In genomic region chr4:177250056-177250696, GRCh38 we compare ENCODE assay signal across 8 cellular contexts. TPM values are rescaled to one million over a fixed set of nuclear protein-coding genes. Genes with fewer than 3 reads are reported as not detected.
DNase-seq lines count a peak whose midpoint lies in the region; ATAC-seq and TF ChIP-seq lines count a peak whose summit lies in the region.

No MANE protein-coding gene starts in this region.

- CTCF ChIA-PET in activated naive CD4-positive, alpha-beta T cell treated with anti-CD3 and anti-CD28 coated beads for 36 hours (lab: Charles Lee), result interaction anchor here (0.6 to 3.6 kb wide), 27 partner anchors 11 to 504 kb away, joined by 3 to 29 read pairs (median 4); partner anchors contain the start of genes AGA and NEIL3

- DNase-seq in DND-41, result peak; percentile 92
- DNase-seq in HuH-7 (ENCODE audit: low spot score), result peak; percentile 56
- peak; percentile 67 for DNase-seq in SK-N-DZ (ENCODE audit: low spot score)
- peak; percentile 77 for DNase-seq in activated naive CD4-positive, alpha-beta T cell treated with anti-CD3 and anti-CD28 coated beads for 36 hours
- peak; percentile 81 for DNase-seq in Right ventricle myocardium inferior (ENCODE audit: missing footprints)
- DNase-seq in posterior vena cava (ENCODE audit: low spot score), result peak; percentile 87
- no peak for DNase-seq in vagina (ENCODE audit: extremely low spot score in 2 of 2)

- H3K4me3 Mint-ChIP-seq in activated naive CD4-positive, alpha-beta T cell treated with anti-CD3 and anti-CD28 coated beads for 36 hours, result no peak overlapping the region

- peaks cover 8% of the 10 kb centered on the region for H3K27me3 Mint-ChIP-seq in activated naive CD4-positive, alpha-beta T cell treated with anti-CD3 and anti-CD28 coated beads for 36 hours (ENCODE audit: low read depth)

- no peaks in the 10 kb centered on the region for H3K36me3 Mint-ChIP-seq in activated naive CD4-positive, alpha-beta T cell treated with anti-CD3 and anti-CD28 coated beads for 36 hours (ENCODE audit: low read depth)

- H2AFZ ChIP-seq in DND-41 (ENCODE audit: low read depth, low read length), result peak overlapping the region; percentile 94

- H3K27ac Mint-ChIP-seq in activated naive CD4-positive, alpha-beta T cell treated with anti-CD3 and anti-CD28 coated beads for 36 hours, result no peak overlapping the region

- H3K27ac ChIP-seq in DND-41 (ENCODE audit: low read length) (peak overlapping the region; percentile 89), vagina (no peak overlapping the region)

- H3K4me3 ChIP-seq in DND-41 (ENCODE audit: low read depth in 1 of 2, low read length in 2 of 2) (peak overlapping the region in 1 of 2 experiments; percentile 44; a peak in 2 of 4 replicates), vagina (no peak overlapping the region)

- peak overlapping the region; percentile 48 for H3K9ac ChIP-seq in DND-41 (ENCODE audit: low read depth, low read length)

- no peaks in the 10 kb centered on the region for H4K20me1 ChIP-seq in DND-41 (ENCODE audit: insufficient read depth, low read length)

- peak overlapping the region; percentile 71 for H3K4me2 ChIP-seq in DND-41 (ENCODE audit: insufficient read depth, low read length)

- H3K4me1 ChIP-seq in DND-41 (ENCODE audit: insufficient read depth, low read length) (peaks cover 49% of the 10 kb centered on the region), vagina (no peaks in the 10 kb centered on the region)

- H3K79me2 ChIP-seq in DND-41 (ENCODE audit: insufficient read depth, low read length), result peaks cover 17% of the 10 kb centered on the region

- TF ChIP-seq CTCF in DND-41 (IDR thresholded peaks at IDR 0.05; ENCODE audit: borderline replicate concordance, extremely low read depth, low read length, poor library complexity, severe bottlenecking), result peak; percentile 100
- TF ChIP-seq CTCF in vagina (IDR thresholded peaks at IDR 0.05), result peak; percentile 41 to 49 (median 43)

- peaks cover 9% of the 10 kb centered on the region for H3K4me1 Mint-ChIP-seq in activated naive CD4-positive, alpha-beta T cell treated with anti-CD3 and anti-CD28 coated beads for 36 hours (ENCODE audit: low read depth)

- no peaks in the 10 kb centered on the region for H3K27me3 ChIP-seq in DND-41 (ENCODE audit: insufficient read depth, low read length, poor library complexity)
- no peaks in the 10 kb centered on the region for H3K27me3 ChIP-seq in vagina

- H3K9me3 ChIP-seq in DND-41 (ENCODE audit: insufficient read depth, low read length, severe bottlenecking), result no peaks in the 10 kb centered on the region
- H3K9me3 ChIP-seq in vagina, result no peaks in the 10 kb centered on the region

- no peaks in the 10 kb centered on the region for H3K9me3 Mint-ChIP-seq in activated naive CD4-positive, alpha-beta T cell treated with anti-CD3 and anti-CD28 coated beads for 36 hours

- intact Hi-C loops in activated naive CD4-positive, alpha-beta T cell treated with anti-CD3 and anti-CD28 coated beads for 36 hours (cut with micrococcal nuclease), result loop anchor here (1.0 to 5.0 kb wide), 5 partner anchors 60 to 873 kb away; partner anchors contain the start of gene AGA
- intact Hi-C loops in Right ventricle myocardium inferior (cut with DNase I), result loop anchor here (5.0 kb wide), 1 partner anchor 92 kb away; no protein-coding TSS in a partner anchor
- intact Hi-C loops in posterior vena cava (cut with DNase I), result no loop called here
- intact Hi-C loops in vagina (cut with DNase I), result no loop called here

- peak; percentile 80 for ATAC-seq in DND-41 (ENCODE audit: insufficient read depth, low read depth)
- ATAC-seq in GM21576 (IDR thresholded peaks at IDR 0.05; ENCODE audit: unreplicated experiment), result peak; percentile 98
- ATAC-seq in Right ventricle myocardium inferior, result peak; percentile 63

- no peaks in the 10 kb centered on the region for H3K36me3 ChIP-seq in DND-41 (ENCODE audit: insufficient read depth, low read length)
- no peaks in the 10 kb centered on the region for H3K36me3 ChIP-seq in vagina

- TF ChIP-seq POLR2A in vagina (IDR thresholded peaks at IDR 0.05), result no peak

RNA-seq across cellular contexts. Expression of gene NEIL3, which starts 59.5 kb away (rescaled TPM):
- 14.5 and 18.4 TPM in 2 replicates for polyA plus RNA-seq in SK-N-DZ (2014; cell fraction: cytosol; rRNA removed)
- 12.6 and 14.5 TPM in 2 replicates for polyA plus RNA-seq in SK-N-DZ (2014; cell fraction: nucleus; rRNA removed)
- total RNA-seq in activated naive CD4-positive, alpha-beta T cell treated with anti-CD3 and anti-CD28 coated beads for 36 hours, result 10 to 100 TPM; 21.9 to 22.7 TPM
- total RNA-seq in Right ventricle myocardium inferior, result 0.16 TPM
- under 1 TPM; 0.24 to 0.46 TPM for total RNA-seq in posterior vena cava
- 0.98 TPM for total RNA-seq in vagina

Comparison
In these comparisons a context has a peak if more than half of its experiments do, and no peak if none do; other contexts are left out.
1. DNase-seq: peak in DND-41 (single experiment), HuH-7 (single experiment), SK-N-DZ (single experiment), activated naive CD4-positive, alpha-beta T cell treated with anti-CD3 and anti-CD28 coated beads for 36 hours (single experiment), Right ventricle myocardium inferior (single experiment) and posterior vena cava (single experiment); none in vagina (0 of 2).
2. RNA of gene NEIL3, which starts 59.5 kb away (total RNA-seq): 21.9 to 22.7 TPM in activated naive CD4-positive, alpha-beta T cell treated with anti-CD3 and anti-CD28 coated beads for 36 hours; 0.98 TPM in vagina (single experiment), 0.24 to 0.46 TPM in posterior vena cava and 0.16 TPM in Right ventricle myocardium inferior (single experiment); every median in the first group is over 10 times any median in the second.
3. intact Hi-C loops: an anchor here in activated naive CD4-positive, alpha-beta T cell treated with anti-CD3 and anti-CD28 coated beads for 36 hours (1.0 to 5.0 kb wide) and Right ventricle myocardium inferior (5.0 kb wide); none called in posterior vena cava and vagina.
4. Peak in every context shown above with its lines, with median percentiles within 50 percentile points of each other: ATAC-seq.